9 cellular contexts compared by ENCODE assay signal in genomic region chr17:41967921-41968578, GRCh38. TPM values are rescaled to one million over a fixed set of nuclear protein-coding genes. Genes with fewer than 3 reads are reported as not detected.
DNase-seq lines count a peak whose midpoint lies in the region; ATAC-seq and TF ChIP-seq lines count a peak whose summit lies in the region.
"Had no signal": no experiment of that assay in that cellular context is flagged by ENCODE, and none has a peak within 500 bp of the region (broad histone marks: within the 10 kb centered on the region; RNA-seq: fewer than 3 reads in every experiment).

No MANE protein-coding gene starts in this region.

- peak overlapping the region; percentile 54 to 77 for H3K4me3 ChIP-seq in HCT116 (replicated peaks in 1 of 2; ENCODE audit: low read depth in 1 of 2, low read length in 2 of 2)
- peak overlapping the region in 5 of 7 experiments; percentile 65 to 92 (median 81) for H3K4me3 ChIP-seq in skin epidermis

- H3K4me1 ChIP-seq in HCT116 (ENCODE audit: control insufficient read depth in 1 of 2, insufficient read depth in 2 of 2, low read length in 2 of 2), result peaks cover 7 to 22% of the 10 kb centered on the region in 2 experiments

- H3K4me2 ChIP-seq in HCT116 (ENCODE audit: low read length), result peak overlapping the region; percentile 82

- no peaks in the 10 kb centered on the region for H4K20me1 ChIP-seq in HCT116 (ENCODE audit: insufficient read depth)

- peaks cover 27% of the 10 kb centered on the region for H3K36me3 Mint-ChIP-seq in activated B cell treated with CpG ODN at 0.5 μM for 24 hours (ENCODE audit: low read depth)

- no peak for TF ChIP-seq RAD21 in HCT116 (IDR thresholded peaks at IDR 0.05; ENCODE audit: low read depth)

- RAD21 ChIA-PET in HCT116 (lab: Charles Lee; ENCODE audit: low non-redundant PET in 1 of 2, low total read pairs in 2 of 2, uncharacterized antibody in 2 of 2, unreplicated experiment in 2 of 2), result no interaction called here

- CTCF ChIA-PET in HCT116 (lab: Charles Lee), result no interaction called here
- CTCF ChIA-PET in activated B cell treated with CpG ODN at 0.5 μM for 24 hours (lab: Charles Lee), result interaction anchor here (1.2 kb wide), 1 partner anchor 52 kb away, joined by 3 read pairs; the partner anchor contains the start of gene NKIRAS2

- no peak overlapping the region for H2AFZ ChIP-seq in HCT116 (ENCODE audit: low read depth, low read length, poor library complexity, severe bottlenecking)

- H3K9ac ChIP-seq in HCT116 (ENCODE audit: low read length), result no peak overlapping the region

- no peaks in the 10 kb centered on the region for H3K9me2 ChIP-seq in HCT116 (ENCODE audit: insufficient read depth)

- no TSS peak for BruUV-seq in HCT116 (replicated peaks; lab: Mats Ljungman, UMichigan)

- H3K9me3 ChIP-seq in HCT116 (ENCODE audit: control insufficient read depth in 1 of 2, insufficient read depth in 1 of 2, low read depth in 1 of 2, low read length in 2 of 2), result no peaks in the 10 kb centered on the region

- H3K9me3 Mint-ChIP-seq in activated B cell treated with CpG ODN at 0.5 μM for 24 hours, result no peaks in the 10 kb centered on the region

- no peaks in the 10 kb centered on the region for H3K27me3 Mint-ChIP-seq in activated B cell treated with CpG ODN at 0.5 μM for 24 hours

- H3K79me2 ChIP-seq in HCT116 (ENCODE audit: insufficient read depth, low read length), result peaks cover 21% of the 10 kb centered on the region

- H3K27ac ChIP-seq in HCT116 (ENCODE audit: low read depth, low read length) (peak overlapping the region; percentile 73; the same call in 1 of the 2 replicates), skin epidermis (peak overlapping the region in 18 of 21 experiments; percentile 79 to 97 (median 94))

- POLR2A ChIA-PET in HCT116 (lab: Charles Lee), result interaction anchor here (1.6 to 3.0 kb wide), 2 partner anchors 13 to 50 kb away, joined by 3 to 17 read pairs; partner anchors contain the start of gene DNAJC7
- POLR2A ChIA-PET in activated B cell treated with CpG ODN at 0.5 μM for 24 hours (lab: Charles Lee), result interaction anchor here (0.9 to 2.8 kb wide), 7 partner anchors 28 to 168 kb away, joined by 3 to 20 read pairs (median 6); partner anchors contain the start of genes DHX58, KAT2A and NKIRAS2

- ATAC-seq in HCT116, result no peak
- no peak for ATAC-seq in activated B cell treated with CpG ODN at 0.5 μM for 24 hours (ENCODE audit: low read depth)
- ATAC-seq in left ventricle myocardium superior, result no peak
- ATAC-seq in GM21367 (IDR thresholded peaks at IDR 0.05; ENCODE audit: unreplicated experiment), result no peak
- ATAC-seq in GM19397 (IDR thresholded peaks at IDR 0.05; ENCODE audit: unreplicated experiment), result no peak

- peaks cover 51% of the 10 kb centered on the region for H3K4me1 Mint-ChIP-seq in activated B cell treated with CpG ODN at 0.5 μM for 24 hours

- no peak for TF ChIP-seq POLR2A in HCT116 (IDR thresholded peaks at IDR 0.05; ENCODE audit: borderline replicate concordance, extremely low read depth, insufficient read depth, insufficient read length)

- H3K4me3 Mint-ChIP-seq in activated B cell treated with CpG ODN at 0.5 μM for 24 hours, result peak overlapping the region; percentile 75

- DNase-seq in HCT116 (ENCODE audit: low read depth, low spot score) (no peak), activated B cell treated with CpG ODN at 0.5 μM for 24 hours (no peak), left ventricle myocardium superior (peak; percentile 32), COLO829 (ENCODE audit: low spot score) (no peak), hepatic stellate cell (ENCODE audit: low spot score) (no peak)
- DNase-seq: cortex of kidney had no signal

- peaks cover 15 to 29% of the 10 kb centered on the region in 2 experiments; a peak in 3 of 4 replicates for H3K36me3 ChIP-seq in HCT116 (ENCODE audit: control insufficient read depth in 1 of 2, insufficient read depth in 2 of 2, low read length in 2 of 2)

- TF ChIP-seq CTCF in HCT116 (IDR thresholded peaks at IDR 0.05 in 2 of 3, conservative IDR thresholded peaks at IDR 0.05 in 1 of 3; ENCODE audit: borderline replicate concordance in 1 of 3, insufficient read depth in 1 of 3, low read depth in 2 of 3, low read length in 2 of 3) (no peak), activated B cell treated with CpG ODN at 0.5 μM for 24 hours (IDR thresholded peaks at IDR 0.05) (no peak)

- no peaks in the 10 kb centered on the region for H3K27me3 ChIP-seq in HCT116 (ENCODE audit: insufficient read depth, low read length)

- H3K27ac Mint-ChIP-seq in activated B cell treated with CpG ODN at 0.5 μM for 24 hours, result peak overlapping the region; percentile 67

- intact Hi-C loops in HCT116 (cut with micrococcal nuclease) (loop anchor here (5.0 kb wide), 1 partner anchor 49 kb away; the partner anchor contains the start of gene DNAJC7), activated B cell treated with CpG ODN at 0.5 μM for 24 hours (cut with micrococcal nuclease) (loop anchor here (2.0 to 5.0 kb wide), 3 partner anchors 17 to 319 kb away; partner anchors contain the start of genes ACLY and STAT5A), left ventricle myocardium superior (cut with micrococcal nuclease) (no loop called here)

TF ChIP-seq in HCT116, 20 proteins besides CTCF, POLR2A, EP300 and RAD21:
- TF ChIP-seq SRF (IDR thresholded peaks at IDR 0.05; ENCODE audit: low read depth), result no peak
- TF ChIP-seq YY1 (IDR thresholded peaks at IDR 0.05; ENCODE audit: extremely low read depth, insufficient replicate concordance, low read depth, low read length), result no peak
- no peak for TF ChIP-seq MAX (IDR thresholded peaks at IDR 0.05)
- TF ChIP-seq CEBPB (IDR thresholded peaks at IDR 0.05; ENCODE audit: low read depth), result no peak
- TF ChIP-seq POLR2AphosphoS5 (IDR thresholded peaks at IDR 0.05; ENCODE audit: low read depth, low read length), result no peak
- TF ChIP-seq, protein P1, sequence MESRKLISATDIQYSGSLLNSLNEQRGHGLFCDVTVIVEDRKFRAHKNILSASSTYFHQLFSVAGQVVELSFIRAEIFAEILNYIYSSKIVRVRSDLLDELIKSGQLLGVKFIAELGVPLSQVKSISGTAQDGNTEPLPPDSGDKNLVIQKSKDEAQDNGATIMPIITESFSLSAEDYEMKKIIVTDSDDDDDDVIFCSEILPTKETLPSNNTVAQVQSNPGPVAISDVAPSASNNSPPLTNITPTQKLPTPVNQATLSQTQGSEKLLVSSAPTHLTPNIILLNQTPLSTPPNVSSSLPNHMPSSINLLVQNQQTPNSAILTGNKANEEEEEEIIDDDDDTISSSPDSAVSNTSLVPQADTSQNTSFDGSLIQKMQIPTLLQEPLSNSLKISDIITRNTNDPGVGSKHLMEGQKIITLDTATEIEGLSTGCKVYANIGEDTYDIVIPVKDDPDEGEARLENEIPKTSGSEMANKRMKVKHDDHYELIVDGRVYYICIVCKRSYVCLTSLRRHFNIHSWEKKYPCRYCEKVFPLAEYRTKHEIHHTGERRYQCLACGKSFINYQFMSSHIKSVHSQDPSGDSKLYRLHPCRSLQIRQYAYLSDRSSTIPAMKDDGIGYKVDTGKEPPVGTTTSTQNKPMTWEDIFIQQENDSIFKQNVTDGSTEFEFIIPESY (IDR thresholded peaks at IDR 0.05; ENCODE audit: extremely low read depth, insufficient replicate concordance, low read length), result no peak
- TF ChIP-seq SIN3A (IDR thresholded peaks at IDR 0.05; ENCODE audit: low read depth), result no peak
- no peak for TF ChIP-seq FOSL1 (IDR thresholded peaks at IDR 0.05; ENCODE audit: low read depth)

RNA-seq across cellular contexts. Expression of gene CNP, which starts 1.5 kb away (rescaled TPM):
- total RNA-seq in HCT116 (2021; ENCODE audit: unreplicated experiment) (51.2 TPM), activated B cell treated with CpG ODN at 0.5 μM for 24 hours (47.2 and 48.0 TPM in 2 replicates), left ventricle myocardium superior (28.6 TPM)
- 37.8 and 40.6 TPM in 2 replicates for polyA plus RNA-seq in HCT116 (2012)

RNA-seq across cellular contexts. Expression of gene ODAD4, which starts 37.6 kb away (rescaled TPM):
- total RNA-seq in HCT116 (2021; ENCODE audit: unreplicated experiment) (0.98 TPM), activated B cell treated with CpG ODN at 0.5 μM for 24 hours (0.56 and 1.1 TPM in 2 replicates), left ventricle myocardium superior (0.52 TPM)
- 0.64 and 1.1 TPM in 2 replicates for polyA plus RNA-seq in HCT116 (2012)

RNA-seq across cellular contexts. Expression of gene DNAJC7, which starts 49.2 kb away (rescaled TPM):
- total RNA-seq in HCT116 (2021; ENCODE audit: unreplicated experiment) (113 TPM), activated B cell treated with CpG ODN at 0.5 μM for 24 hours (130 and 152 TPM in 2 replicates), left ventricle myocardium superior (76.6 TPM)
- 85.1 and 91.0 TPM in 2 replicates for polyA plus RNA-seq in HCT116 (2012)

RNA-seq across cellular contexts. Expression of gene ACLY, which starts 49.3 kb away (rescaled TPM):
- total RNA-seq in HCT116 (2021; ENCODE audit: unreplicated experiment) (222 TPM), activated B cell treated with CpG ODN at 0.5 μM for 24 hours (133 and 143 TPM in 2 replicates), left ventricle myocardium superior (24.5 TPM)
- polyA plus RNA-seq in HCT116 (2012), result 107 and 120 TPM in 2 replicates

RNA-seq across cellular contexts. Expression of gene NKIRAS2, which starts 51.8 kb away (rescaled TPM):
- total RNA-seq in HCT116 (2021; ENCODE audit: unreplicated experiment) (26.4 TPM), activated B cell treated with CpG ODN at 0.5 μM for 24 hours (23.9 and 25.8 TPM in 2 replicates), left ventricle myocardium superior (44.8 TPM)
- 29.2 and 32.0 TPM in 2 replicates for polyA plus RNA-seq in HCT116 (2012)
